ENCODE assay signal across 8 cellular contexts in the genomic region with DNA sequence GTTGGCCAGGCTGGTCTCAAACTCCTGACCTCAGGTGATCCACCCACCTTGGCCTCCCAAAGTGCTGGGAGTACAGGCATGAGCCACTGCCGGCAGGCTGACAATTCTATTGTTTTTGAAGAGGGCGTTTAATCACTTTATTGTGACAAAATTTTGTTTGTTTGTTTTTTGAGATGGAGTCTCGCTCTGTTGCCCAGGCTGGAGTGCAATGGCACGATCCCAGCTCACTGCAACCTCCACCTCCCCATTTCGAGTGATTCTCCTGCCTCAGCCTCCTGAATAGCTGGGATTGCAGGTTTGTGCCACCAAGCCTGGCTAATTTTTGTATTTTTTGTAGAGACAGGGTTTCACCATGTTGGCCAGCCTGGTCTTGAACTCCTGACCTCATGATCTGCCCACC. TPM values are rescaled to one million over a fixed set of nuclear protein-coding genes. Genes with fewer than 3 reads are reported as not detected.
DNase-seq lines count a peak whose midpoint lies in the region; ATAC-seq, FAIRE-seq and TF ChIP-seq lines count a peak whose summit lies in the region.
"Not testable (repeated sequence)": the region's sequence is repeated elsewhere in the genome, so short reads cannot be mapped to it uniquely, and the experiment has no call there.

No MANE protein-coding gene starts in this region.

- TF ChIP-seq RAD21 in HCT116 (IDR thresholded peaks at IDR 0.05; ENCODE audit: low read depth): not testable (repeated sequence)

- H3K9me2 ChIP-seq in HCT116 (ENCODE audit: insufficient read depth): not testable (repeated sequence)

- peaks cover 37% of the 10 kb centered on the region for H3K4me1 ChIP-seq in BLaER1
- H3K4me1 ChIP-seq in HCT116 (ENCODE audit: control insufficient read depth in 1 of 2, insufficient read depth in 2 of 2, low read length in 2 of 2): peaks cover 2 to 17% of the 10 kb centered on the region in 2 experiments; a peak in 3 of 4 replicates
- not testable (repeated sequence) for H3K4me1 ChIP-seq in Panc1 (ENCODE audit: control insufficient read depth, insufficient read depth, low read length); astrocyte (ENCODE audit: insufficient read depth, low read length)

- in situ Hi-C loops in Panc1 (cut with HindIII; ENCODE audit: low pct_unique_long_range_greater_than_20kb, low sequenced_read_pairs): not testable (repeated sequence)

- H3K27me3 Mint-ChIP-seq in activated CD4-positive, alpha-beta memory T cell treated with anti-CD3 and anti-CD28 coated beads, Interleukin-2, amount 10 ng/mL, durations not matched to agents 7 days and 5 days; astrocyte (ENCODE audit: low read depth, unreplicated experiment); natural killer cell treated with Interleukin-12 subunit alpha and Interleukin-12 subunit beta and Interleukin-15 and Interleukin-18, amount 100 ng/mL, for 72 hours; stimulated activated naive CD8-positive, alpha-beta T cell treated with anti-CD3 and anti-CD28 coated beads, Interleukin-15, amount 100 ng/mL, for 72 hours: not testable (repeated sequence)

- not testable (repeated sequence) for H3K9me3 ChIP-seq in BLaER1; HCT116 (ENCODE audit: control insufficient read depth in 1 of 2, insufficient read depth in 1 of 2, low read depth in 1 of 2, low read length in 2 of 2); Panc1 (ENCODE audit: control insufficient read depth, insufficient read depth, low read depth, low read length); astrocyte (ENCODE audit: insufficient read depth, low read depth, low read length)

- intact Hi-C loops in HCT116 (cut with micrococcal nuclease); Panc1 (cut with micrococcal nuclease; ENCODE audit: unreplicated experiment): not testable (repeated sequence)

- peaks cover 43% of the 10 kb centered on the region for H3K4me1 Mint-ChIP-seq in activated CD4-positive, alpha-beta memory T cell treated with anti-CD3 and anti-CD28 coated beads, Interleukin-2, amount 10 ng/mL, durations not matched to agents 7 days and 5 days
- H3K4me1 Mint-ChIP-seq in astrocyte (ENCODE audit: low read depth, unreplicated experiment): not testable (repeated sequence)
- peaks cover 14 to 15% of the 10 kb centered on the region in 2 donors for H3K4me1 Mint-ChIP-seq in natural killer cell treated with Interleukin-12 subunit alpha and Interleukin-12 subunit beta and Interleukin-15 and Interleukin-18, amount 100 ng/mL, for 72 hours (ENCODE audit: low read depth in 2 of 2)
- H3K4me1 Mint-ChIP-seq in stimulated activated naive CD8-positive, alpha-beta T cell treated with anti-CD3 and anti-CD28 coated beads, Interleukin-15, amount 100 ng/mL, for 72 hours: peaks cover 48% of the 10 kb centered on the region

- not testable (repeated sequence) for FAIRE-seq in astrocyte (lab: Jason Lieb, UNC)

- not testable (repeated sequence) for H3K9ac ChIP-seq in BLaER1; HCT116 (ENCODE audit: low read length); astrocyte (ENCODE audit: low read length)

- H3K27ac ChIP-seq in BLaER1; HCT116 (ENCODE audit: low read depth, low read length); astrocyte (ENCODE audit: low read depth, low read length): not testable (repeated sequence)
- H3K27ac ChIP-seq in Panc1 (ENCODE audit: low read length): 0 out of 2 replicates have a peak overlapping the region, but pooled peaks have one; percentile 79

- peaks cover 30% of the 10 kb centered on the region for H3K36me3 Mint-ChIP-seq in activated CD4-positive, alpha-beta memory T cell treated with anti-CD3 and anti-CD28 coated beads, Interleukin-2, amount 10 ng/mL, durations not matched to agents 7 days and 5 days (ENCODE audit: low read depth)
- H3K36me3 Mint-ChIP-seq in astrocyte (ENCODE audit: low read depth, unreplicated experiment); natural killer cell treated with Interleukin-12 subunit alpha and Interleukin-12 subunit beta and Interleukin-15 and Interleukin-18, amount 100 ng/mL, for 72 hours: not testable (repeated sequence)

- H3K4me3 Mint-ChIP-seq in activated CD4-positive, alpha-beta memory T cell treated with anti-CD3 and anti-CD28 coated beads, Interleukin-2, amount 10 ng/mL, durations not matched to agents 7 days and 5 days: peak overlapping the region; percentile 96
- peak overlapping the region; percentile 97 for H3K4me3 Mint-ChIP-seq in astrocyte (ENCODE audit: unreplicated experiment)
- H3K4me3 Mint-ChIP-seq in natural killer cell treated with Interleukin-12 subunit alpha and Interleukin-12 subunit beta and Interleukin-15 and Interleukin-18, amount 100 ng/mL, for 72 hours: peak overlapping the region; percentile 82
- H3K4me3 Mint-ChIP-seq in stimulated activated naive CD8-positive, alpha-beta T cell treated with anti-CD3 and anti-CD28 coated beads, Interleukin-15, amount 100 ng/mL, for 72 hours: peak overlapping the region; percentile 97 to 99

- H3K27ac Mint-ChIP-seq in activated CD4-positive, alpha-beta memory T cell treated with anti-CD3 and anti-CD28 coated beads, Interleukin-2, amount 10 ng/mL, durations not matched to agents 7 days and 5 days: peak overlapping the region; percentile 93
- H3K27ac Mint-ChIP-seq in astrocyte (ENCODE audit: unreplicated experiment); stimulated activated naive CD8-positive, alpha-beta T cell treated with anti-CD3 and anti-CD28 coated beads, Interleukin-15, amount 100 ng/mL, for 72 hours: not testable (repeated sequence)
- peak overlapping the region in 1 of 2 donors; percentile 96 for H3K27ac Mint-ChIP-seq in natural killer cell treated with Interleukin-12 subunit alpha and Interleukin-12 subunit beta and Interleukin-15 and Interleukin-18, amount 100 ng/mL, for 72 hours

- H3K79me2 ChIP-seq in HCT116 (ENCODE audit: insufficient read depth, low read length) (peaks cover 30% of the 10 kb centered on the region), astrocyte (ENCODE audit: insufficient read depth, low read length) (peaks cover 96% of the 10 kb centered on the region)

- H3K4me3 ChIP-seq in BLaER1: peak overlapping the region; percentile 81; the same call in 1 of the 2 replicates
- peak overlapping the region in 1 of 2 experiments; percentile 68; a peak in 1 of 4 replicates for H3K4me3 ChIP-seq in HCT116 (replicated peaks in 1 of 2; ENCODE audit: low read depth in 1 of 2, low read length in 2 of 2)
- peak overlapping the region; percentile 86 to 87; a peak in 3 of 4 replicates for H3K4me3 ChIP-seq in Panc1 (ENCODE audit: low read depth in 2 of 2, low read length in 2 of 2)
- not testable (repeated sequence) for H3K4me3 ChIP-seq in astrocyte (ENCODE audit: insufficient read depth, low read depth, low read length)
- H3K4me3 ChIP-seq in fibroblast of pulmonary artery (replicated peaks; ENCODE audit: low read depth, low read length): peak overlapping the region; percentile 69

- H3K27me3 ChIP-seq in BLaER1; HCT116 (ENCODE audit: insufficient read depth, low read length); Panc1 (ENCODE audit: control insufficient read depth, insufficient read depth, low read length); astrocyte (ENCODE audit: insufficient read depth, low read length): not testable (repeated sequence)

- not testable (repeated sequence) for BruUV-seq in HCT116 (replicated peaks; lab: Mats Ljungman, UMichigan); Panc1 (replicated peaks; lab: Mats Ljungman, UMichigan)

- POLR2A ChIA-PET in HCT116 (lab: Charles Lee): not testable (repeated sequence)
- POLR2A ChIA-PET in Panc1 (lab: Charles Lee): interaction anchor here (0.7 kb wide), 1 partner anchor 25 kb away, joined by 10 read pairs; no protein-coding TSS in a partner anchor
- POLR2A ChIA-PET in activated CD4-positive, alpha-beta memory T cell treated with anti-CD3 and anti-CD28 coated beads, Interleukin-2, amount 10 ng/mL, durations not matched to agents 7 days and 5 days (lab: Charles Lee): interaction anchor here (0.5 to 11.0 kb wide), 4 partner anchors 25 to 127 kb away, joined by 3 to 142 read pairs (median 37); a partner anchor contains a TSS

- not testable (repeated sequence) for TF ChIP-seq POLR2A in HCT116 (IDR thresholded peaks at IDR 0.05; ENCODE audit: borderline replicate concordance, extremely low read depth, insufficient read depth, insufficient read length)

- not testable (repeated sequence) for DNase-seq in HCT116 (ENCODE audit: low read depth, low spot score); Panc1 (ENCODE audit: low read depth, low spot score); activated CD4-positive, alpha-beta memory T cell treated with anti-CD3 and anti-CD28 coated beads, Interleukin-2, amount 10 ng/mL, durations not matched to agents 7 days and 5 days; astrocyte (ENCODE audit: low read depth); fibroblast of pulmonary artery (ENCODE audit: low read depth); natural killer cell treated with Interleukin-12 subunit alpha and Interleukin-12 subunit beta and Interleukin-15 and Interleukin-18, amount 100 ng/mL, for 72 hours (ENCODE audit: low spot score); stimulated activated naive CD8-positive, alpha-beta T cell treated with anti-CD3 and anti-CD28 coated beads, Interleukin-15, amount 100 ng/mL, for 72 hours

- not testable (repeated sequence) for TF ChIP-seq CTCF in HCT116 (IDR thresholded peaks at IDR 0.05 in 2 of 3, conservative IDR thresholded peaks at IDR 0.05 in 1 of 3; ENCODE audit: borderline replicate concordance in 1 of 3, insufficient read depth in 1 of 3, low read depth in 2 of 3, low read length in 2 of 3); Panc1 (IDR thresholded peaks at IDR 0.05); astrocyte (IDR thresholded peaks at IDR 0.05; ENCODE audit: insufficient read depth, low read depth, low read length); fibroblast of pulmonary artery (IDR thresholded peaks at IDR 0.05; ENCODE audit: low read length, missing control alignments)

- peaks cover 23% of the 10 kb centered on the region for H3K36me3 ChIP-seq in BLaER1
- H3K36me3 ChIP-seq in HCT116 (ENCODE audit: control insufficient read depth in 1 of 2, insufficient read depth in 2 of 2, low read length in 2 of 2); Panc1 (ENCODE audit: control insufficient read depth, insufficient read depth, low read length); astrocyte (ENCODE audit: insufficient read depth, low read length): not testable (repeated sequence)

- RAD21 ChIA-PET in HCT116 (lab: Charles Lee; ENCODE audit: low non-redundant PET in 1 of 2, low total read pairs in 2 of 2, uncharacterized antibody in 2 of 2, unreplicated experiment in 2 of 2): not testable (repeated sequence)

- peak overlapping the region; percentile 74 for H3K4me2 ChIP-seq in BLaER1
- H3K4me2 ChIP-seq in HCT116 (ENCODE audit: low read length): peak overlapping the region; percentile 77
- peak overlapping the region; percentile 89 for H3K4me2 ChIP-seq in astrocyte (ENCODE audit: low read length)

- H3K9me3 Mint-ChIP-seq in activated CD4-positive, alpha-beta memory T cell treated with anti-CD3 and anti-CD28 coated beads, Interleukin-2, amount 10 ng/mL, durations not matched to agents 7 days and 5 days; astrocyte (ENCODE audit: unreplicated experiment); natural killer cell treated with Interleukin-12 subunit alpha and Interleukin-12 subunit beta and Interleukin-15 and Interleukin-18, amount 100 ng/mL, for 72 hours; stimulated activated naive CD8-positive, alpha-beta T cell treated with anti-CD3 and anti-CD28 coated beads, Interleukin-15, amount 100 ng/mL, for 72 hours: not testable (repeated sequence)

- CTCF ChIA-PET in HCT116 (lab: Charles Lee); Panc1 (lab: Charles Lee): not testable (repeated sequence)
- CTCF ChIA-PET in activated CD4-positive, alpha-beta memory T cell treated with anti-CD3 and anti-CD28 coated beads, Interleukin-2, amount 10 ng/mL, durations not matched to agents 7 days and 5 days (lab: Charles Lee): interaction anchor here (0.7 to 2.2 kb wide), 3 partner anchors 11 to 76 kb away, joined by 3 to 9 read pairs (median 8); no protein-coding TSS in a partner anchor

- ATAC-seq in HCT116; Panc1; natural killer cell treated with Interleukin-12 subunit alpha and Interleukin-12 subunit beta and Interleukin-15 and Interleukin-18, amount 100 ng/mL, for 72 hours; stimulated activated naive CD8-positive, alpha-beta T cell treated with anti-CD3 and anti-CD28 coated beads, Interleukin-15, amount 100 ng/mL, for 72 hours: not testable (repeated sequence)

- not testable (repeated sequence) for H2AFZ ChIP-seq in HCT116 (ENCODE audit: low read depth, low read length, poor library complexity, severe bottlenecking); astrocyte (ENCODE audit: low read depth, low read length)

- peaks cover 18% of the 10 kb centered on the region; the same call in 1 of the 2 replicates for H4K20me1 ChIP-seq in BLaER1
- H4K20me1 ChIP-seq in HCT116 (ENCODE audit: insufficient read depth): not testable (repeated sequence)
- peaks cover 53% of the 10 kb centered on the region for H4K20me1 ChIP-seq in astrocyte (ENCODE audit: insufficient read depth, low read length)

RNA-seq across cellular contexts. Expression of a gene that starts 1.8 kb away (rescaled TPM):
- total RNA-seq in HCT116 (2021; ENCODE audit: unreplicated experiment) (14.5 TPM), Panc1 (2021; ENCODE audit: unreplicated experiment) (33.7 TPM), astrocyte (126 and 130 TPM in 2 replicates)
- polyA plus RNA-seq in HCT116 (2012): 3.9 and 5.7 TPM in 2 replicates
- 15.8 TPM for polyA plus RNA-seq in Panc1 (2012; ENCODE audit: insufficient read length)
- 10 to 100 TPM; 25.5 to 26.2 TPM for total RNA-seq in activated CD4-positive, alpha-beta memory T cell treated with anti-CD3 and anti-CD28 coated beads, Interleukin-2, amount 10 ng/mL, durations not matched to agents 7 days and 5 days
- total RNA-seq in natural killer cell treated with Interleukin-12 subunit alpha and Interleukin-12 subunit beta and Interleukin-15 and Interleukin-18, amount 100 ng/mL, for 72 hours: 10 to 100 TPM; 22.1 to 23.9 TPM

RNA-seq across cellular contexts. Expression of a gene that starts 2.3 kb away (rescaled TPM):
- total RNA-seq in HCT116 (2021; ENCODE audit: unreplicated experiment): 13.9 TPM
- 3.6 and 4.7 TPM in 2 replicates for polyA plus RNA-seq in HCT116 (2012)
- 15.6 TPM for total RNA-seq in Panc1 (2021; ENCODE audit: unreplicated experiment)
- 5.7 TPM for polyA plus RNA-seq in Panc1 (2012; ENCODE audit: insufficient read length)
- 10 to 100 TPM; 37.4 to 37.8 TPM for total RNA-seq in activated CD4-positive, alpha-beta memory T cell treated with anti-CD3 and anti-CD28 coated beads, Interleukin-2, amount 10 ng/mL, durations not matched to agents 7 days and 5 days
- total RNA-seq in astrocyte: 38.3 and 49.2 TPM in 2 replicates
- 10 to 100 TPM; 25.9 to 33.2 TPM for total RNA-seq in natural killer cell treated with Interleukin-12 subunit alpha and Interleukin-12 subunit beta and Interleukin-15 and Interleukin-18, amount 100 ng/mL, for 72 hours

RNA-seq across cellular contexts. Expression of a gene that starts 49.3 kb away (rescaled TPM):
- total RNA-seq in HCT116 (2021; ENCODE audit: unreplicated experiment) (927 TPM), Panc1 (2021; ENCODE audit: unreplicated experiment) (469 TPM), astrocyte (653 and 660 TPM in 2 replicates)
- 672 and 706 TPM in 2 replicates for polyA plus RNA-seq in HCT116 (2012)
- polyA plus RNA-seq in Panc1 (2012; ENCODE audit: insufficient read length): 385 TPM
- 100 to 1,000 TPM; 355 to 365 TPM for total RNA-seq in activated CD4-positive, alpha-beta memory T cell treated with anti-CD3 and anti-CD28 coated beads, Interleukin-2, amount 10 ng/mL, durations not matched to agents 7 days and 5 days
- 100 to 1,000 TPM; 444 to 571 TPM for total RNA-seq in natural killer cell treated with Interleukin-12 subunit alpha and Interleukin-12 subunit beta and Interleukin-15 and Interleukin-18, amount 100 ng/mL, for 72 hours
